15 cellular contexts compared by ENCODE assay signal in genomic region chr1:160451119-160451858, GRCh38. TPM values are rescaled to one million over a fixed set of nuclear protein-coding genes. Genes with fewer than 3 reads are reported as not detected.
A peak's percentile ranks its signal among the peaks of the same experiment; 100 is the strongest.
DNase-seq lines count a peak whose midpoint lies in the region; ATAC-seq and TF ChIP-seq lines count a peak whose summit lies in the region.
"Had no signal": no experiment of that assay in that cellular context is flagged by ENCODE, and none has a peak within 500 bp of the region (broad histone marks: within the 10 kb centered on the region; RNA-seq: fewer than 3 reads in every experiment).

No MANE protein-coding gene starts in this region.

- no peaks in the 10 kb centered on the region for H3K27me3 ChIP-seq in effector memory CD4-positive, alpha-beta T cell (replicated peaks; ENCODE audit: control insufficient read depth, insufficient read depth, low read length, poor library complexity, severe bottlenecking)
- H3K27me3 ChIP-seq: MG63 had no signal

- no peak for TF ChIP-seq CTCF in GM12864 (IDR thresholded peaks at IDR 0.05; ENCODE audit: low read depth, low read length, missing control alignments)

- H3K4me1 ChIP-seq in effector memory CD4-positive, alpha-beta T cell (ENCODE audit: control insufficient read depth, insufficient read depth, low read length, poor library complexity, severe bottlenecking), result peaks cover 21% of the 10 kb centered on the region

- no peaks in the 10 kb centered on the region for H3K9me3 ChIP-seq in effector memory CD4-positive, alpha-beta T cell (ENCODE audit: control insufficient read depth, low read length)
- H3K9me3 ChIP-seq: MG63 had no signal

- H3K36me3 ChIP-seq in effector memory CD4-positive, alpha-beta T cell (ENCODE audit: control insufficient read depth, insufficient read depth, low read length), result no peaks in the 10 kb centered on the region
- H3K36me3 ChIP-seq: cardiac muscle cell, MG63 had no signal

- DNase-seq in GM12864 (ENCODE audit: low read depth), result no peak
- no peak for DNase-seq in effector memory CD4-positive, alpha-beta T cell
- no peak for DNase-seq in NCI-H2029 treated with DMSO at 0.1 percent for 48 hours (lab: John Stamatoyannopoulos, UW)
- no peak for DNase-seq in A172 (ENCODE audit: low spot score)
- DNase-seq in ACHN, result no peak
- no peak for DNase-seq in NCI-H345 treated with DMSO at 0.1 percent for 48 hours (lab: John Stamatoyannopoulos, UW; ENCODE audit: unreplicated experiment)
- DNase-seq: activated CD4-positive, alpha-beta T cell treated with anti-CD3 and anti-CD28 coated beads for 1 hour; MG63; PC-9; stimulated activated naive CD4-positive, alpha-beta T cell had no signal

- in situ Hi-C loops in ACHN (cut with HindIII; ENCODE audit: low pct_ligation_motif_present, low pct_unique_long_range_greater_than_20kb, low sequenced_read_pairs), result no loop called here

- ATAC-seq in GM19452 (IDR thresholded peaks at IDR 0.05; ENCODE audit: unreplicated experiment) (peak; percentile 56), HG03175 (IDR thresholded peaks at IDR 0.05; ENCODE audit: unreplicated experiment) (peak; percentile 61)
- ATAC-seq: HCT116 had no signal

- H3K27ac ChIP-seq in effector memory CD4-positive, alpha-beta T cell (ENCODE audit: insufficient read depth, low read length, poor library complexity, severe bottlenecking), result peak overlapping the region; percentile 39
- H3K27ac ChIP-seq: cardiac muscle cell, PC-9 had no signal

- peak overlapping the region; percentile 22; the same call in 1 of the 2 replicates for H3K4me3 ChIP-seq in GM12864 (ENCODE audit: low read depth, low read length)
- H3K4me3 ChIP-seq in effector memory CD4-positive, alpha-beta T cell (ENCODE audit: insufficient read depth, low read depth, low read length, poor library complexity, severe bottlenecking), result peak overlapping the region; percentile 17
- H3K4me3 ChIP-seq: cardiac muscle cell, MG63, PC-9 had no signal

RNA-seq across cellular contexts. Expression of gene VANGL2, which starts 50.9 kb away (rescaled TPM):
- total RNA-seq in A172 (2014; rRNA removed; shearing (Covaris generic)), result 5.7 and 6.3 TPM in 2 replicates
- total RNA-seq: lung microvascular endothelial cell had no signal
